Comparison of ENCODE assay signal across 21 cellular contexts in genomic region chr4:16693040-16693506, GRCh38.
DNase-seq lines count a peak whose midpoint lies in the region; ATAC-seq and TF ChIP-seq lines count a peak whose summit lies in the region.
"Had no signal": no experiment of that assay in that cellular context is flagged by ENCODE, and none has a peak within 500 bp of the region (broad histone marks: within the 10 kb centered on the region; RNA-seq: fewer than 3 reads in every experiment).

No MANE protein-coding gene starts in this region.

- ATAC-seq in WTC11 (no peak), right cardiac atrium (peak; percentile 32 to 71), thoracic aorta (ENCODE audit: insufficient number of reproducible peaks, low FRiP score, low read depth) (peak; percentile 70), natural killer cell (no peak), GM18498 (IDR thresholded peaks at IDR 0.05; ENCODE audit: unreplicated experiment) (no peak)

- no peak overlapping the region for H3K9ac ChIP-seq in H9 (ENCODE audit: extremely low read depth, insufficient read length, low read length)
- H3K9ac ChIP-seq: neural progenitor cell, SK-N-SH had no signal

- no peaks in the 10 kb centered on the region for H3K79me1 ChIP-seq in H9 (ENCODE audit: insufficient read depth, low read depth, low read length, poor library complexity, severe bottlenecking)

- H3K4me3 ChIP-seq in right cardiac atrium (ENCODE audit: low read length): no peak overlapping the region
- H3K4me3 ChIP-seq in thoracic aorta: peak overlapping the region; percentile 22
- H3K4me3 ChIP-seq in Peyer's patch: no peak overlapping the region
- H3K4me3 ChIP-seq: neural progenitor cell, stomach had no signal

- no peak overlapping the region for H3K56ac ChIP-seq in H9 (ENCODE audit: insufficient read length, low read depth, low read length)

- H2AFZ ChIP-seq in H9 (ENCODE audit: low read length): no peak overlapping the region
- H2AFZ ChIP-seq: neural progenitor cell had no signal

- H2BK12ac ChIP-seq in H9 (ENCODE audit: insufficient read length, low read depth, low read length): no peak overlapping the region

- H4K5ac ChIP-seq in H9 (ENCODE audit: insufficient read length, low read depth, low read length): no peak overlapping the region

- CTCF ChIA-PET in WTC11 (lab: Charles Lee): no interaction called here

- H3K27ac Mint-ChIP-seq in H9 (peak overlapping the region in 2 of 3 experiments; percentile 53 to 62; a peak in 3 of 7 replicates), WTC11 (peak overlapping the region; percentile 89), natural killer cell (no peak overlapping the region)
- H3K27ac Mint-ChIP-seq: mesothelial cell of epicardium, neural progenitor cell had no signal

- no peak overlapping the region for H3K4me2 ChIP-seq in H9 (ENCODE audit: insufficient read depth, insufficient read length, low read length)
- H3K4me2 ChIP-seq: SK-N-SH had no signal

- no peaks in the 10 kb centered on the region for H3K79me2 ChIP-seq in H9 (ENCODE audit: insufficient read depth, low read length)

- no peak overlapping the region for H2BK20ac ChIP-seq in H9 (ENCODE audit: low read depth, low read length, poor library complexity, severe bottlenecking)

- no peak for TF ChIP-seq POLR2A in Peyer's patch (IDR thresholded peaks at IDR 0.05)

- peaks cover 32 to 42% of the 10 kb centered on the region in 2 experiments for H3K4me1 Mint-ChIP-seq in H9
- peaks cover 75% of the 10 kb centered on the region for H3K4me1 Mint-ChIP-seq in WTC11
- H3K4me1 Mint-ChIP-seq in natural killer cell: no peaks in the 10 kb centered on the region

- POLR2A ChIA-PET in WTC11 (lab: Charles Lee): no interaction called here

- H3K9me3 Mint-ChIP-seq in H9: no peaks in the 10 kb centered on the region; a peak in 1 of 5 replicates
- 0 out of 2 replicates have a peak, but pooled peaks cover 3% of the 10 kb centered on the region for H3K9me3 Mint-ChIP-seq in WTC11
- no peaks in the 10 kb centered on the region for H3K9me3 Mint-ChIP-seq in natural killer cell
- H3K9me3 Mint-ChIP-seq: neural progenitor cell had no signal

- H3K23me2 ChIP-seq in H9 (ENCODE audit: insufficient read length, low read depth, low read length, poor library complexity, severe bottlenecking): no peaks in the 10 kb centered on the region

- H3K18ac ChIP-seq in H9 (ENCODE audit: insufficient read length, low read depth, low read length): no peak overlapping the region

- intact Hi-C loops in right cardiac atrium (cut with DNase I) (no loop called here), natural killer cell (cut with micrococcal nuclease) (no loop called here)

- H4K8ac ChIP-seq in H9 (replicated peaks; ENCODE audit: insufficient read length, low read depth, low read length): no peak overlapping the region

- H3K23ac ChIP-seq in H9 (ENCODE audit: insufficient read length, low read depth, low read length): no peak overlapping the region

- H3K27me3 ChIP-seq in H9 (ENCODE audit: insufficient read depth, low read length) (no peaks in the 10 kb centered on the region), right cardiac atrium (ENCODE audit: control insufficient read depth, insufficient read depth) (no peaks in the 10 kb centered on the region), thoracic aorta (replicated peaks; ENCODE audit: insufficient read depth) (no peaks in the 10 kb centered on the region), Peyer's patch (no peaks in the 10 kb centered on the region)
- H3K27me3 ChIP-seq: neural progenitor cell, stomach had no signal

- H2BK120ac ChIP-seq in H9 (ENCODE audit: low read depth, low read length, poor library complexity, severe bottlenecking): no peak overlapping the region

- H3K4me1 ChIP-seq in H9 (ENCODE audit: insufficient read depth, low read length): peaks cover 25% of the 10 kb centered on the region
- no peaks in the 10 kb centered on the region for H3K4me1 ChIP-seq in right cardiac atrium (ENCODE audit: control insufficient read depth, insufficient read depth, low read length)
- peaks cover 15 to 30% of the 10 kb centered on the region in 2 donors for H3K4me1 ChIP-seq in thoracic aorta (ENCODE audit: control insufficient read depth in 1 of 2, low read depth in 2 of 2)
- no peaks in the 10 kb centered on the region for H3K4me1 ChIP-seq in Peyer's patch

- peaks cover 0 to 8% (median 5%) of the 10 kb centered on the region in 3 experiments; a peak in 3 of 7 replicates for H3K36me3 Mint-ChIP-seq in H9 (ENCODE audit: insufficient read depth in 1 of 3, low read depth in 3 of 3)
- H3K36me3 Mint-ChIP-seq in WTC11: peaks cover 3% of the 10 kb centered on the region
- no peaks in the 10 kb centered on the region for H3K36me3 Mint-ChIP-seq in natural killer cell
- H3K36me3 Mint-ChIP-seq: mesothelial cell of epicardium, neural progenitor cell had no signal

- H3K9me3 ChIP-seq in H9 (ENCODE audit: control insufficient read depth, low read depth, low read length): no peaks in the 10 kb centered on the region
- no peaks in the 10 kb centered on the region for H3K9me3 ChIP-seq in right cardiac atrium (ENCODE audit: control insufficient read depth, low read length)
- no peaks in the 10 kb centered on the region for H3K9me3 ChIP-seq in thoracic aorta
- no peaks in the 10 kb centered on the region for H3K9me3 ChIP-seq in Peyer's patch
- H3K9me3 ChIP-seq: SK-N-SH, stomach had no signal

- H4K20me1 ChIP-seq in H9 (ENCODE audit: control insufficient read depth, insufficient read depth, insufficient read length): no peaks in the 10 kb centered on the region

- H3K27me3 Mint-ChIP-seq in H9 (ENCODE audit: low read depth) (no peaks in the 10 kb centered on the region), WTC11 (ENCODE audit: low read depth) (no peaks in the 10 kb centered on the region), natural killer cell (ENCODE audit: low read depth in 2 of 2) (no peaks in the 10 kb centered on the region)

- no peak overlapping the region for H2BK5ac ChIP-seq in H9 (ENCODE audit: insufficient read length, low read length)

- H3K14ac ChIP-seq in H9 (ENCODE audit: insufficient read depth, low read length): no peak overlapping the region

- no peak overlapping the region for H3T11ph ChIP-seq in H9 (ENCODE audit: low read length)

- H3K36me3 ChIP-seq in thoracic aorta (no peaks in the 10 kb centered on the region), Peyer's patch (no peaks in the 10 kb centered on the region)
- H3K36me3 ChIP-seq: neural progenitor cell, stomach had no signal

- DNase-seq in H9: no peak
- no peak for DNase-seq in WTC11 (ENCODE audit: low spot score)
- peak in 2 of 3 donors; percentile 53 to 56 for DNase-seq in right cardiac atrium
- no peak for DNase-seq in thoracic aorta (ENCODE audit: low spot score)
- no peak for DNase-seq in natural killer cell
- DNase-seq in Peyer's patch: no peak
- DNase-seq in stimulated activated CD8-positive, alpha-beta memory T cell treated with anti-CD3 and anti-CD28 coated beads, Interleukin-4, amount 100 ng/mL, for 48 hours: no peak
- DNase-seq: activated CD4-positive, alpha-beta T cell treated with anti-CD3 and anti-CD28 coated beads for 48 hours; activated CD8-positive, alpha-beta memory T cell treated with anti-CD3 and anti-CD28 coated beads, Interleukin-2, amount 50 U/mL, for 48 hours; activated gamma-delta T cell treated with Interleukin-2 at 50 U/mL for 16 hours; COR-L47; kidney glomerular epithelial cell; NCI-H2081 treated with DMSO at 0.1 percent for 48 hours; NCI-H526; SK-N-SH; stimulated activated CD4-positive, alpha-beta T cell treated with anti-CD3 and anti-CD28 coated beads, Interleukin-1b, Interleukin-23, amount 100 ng/mL, for 48 hours; stomach had no signal

- H4K91ac ChIP-seq in H9 (ENCODE audit: insufficient read length, low read depth, low read length): no peak overlapping the region

- H2BK15ac ChIP-seq in H9 (ENCODE audit: low read depth, low read length): no peak overlapping the region

- no peak overlapping the region for H3K4ac ChIP-seq in H9 (ENCODE audit: low read depth, low read length)

- WGBS in H9 (ENCODE audit: extremely low coverage, insufficient read length, low lambda C conversion rate): no CpG with 5 or more reads among the region's 9 CpGs
- WGBS in right cardiac atrium: 72% methylated on average over 9 of the region's 9 CpGs

- peak overlapping the region; percentile 81 for H3K27ac ChIP-seq in H9 (ENCODE audit: insufficient read length, low read depth, low read length)
- no peak overlapping the region for H3K27ac ChIP-seq in right cardiac atrium (ENCODE audit: low read length)
- peak overlapping the region; percentile 70 to 73 for H3K27ac ChIP-seq in thoracic aorta
- no peak overlapping the region for H3K27ac ChIP-seq in Peyer's patch
- H3K27ac ChIP-seq: HL-60, neural progenitor cell had no signal

- H3K4me3 Mint-ChIP-seq in H9: no peak overlapping the region
- peak overlapping the region; percentile 29; the same call in 1 of the 2 replicates for H3K4me3 Mint-ChIP-seq in WTC11
- H3K4me3 Mint-ChIP-seq in natural killer cell: no peak overlapping the region
- H3K4me3 Mint-ChIP-seq: mesothelial cell of epicardium, neural progenitor cell had no signal

- TF ChIP-seq CTCF in H9 (conservative IDR thresholded peaks at IDR 0.05) (no peak), WTC11 (IDR thresholded peaks at IDR 0.05) (no peak), thoracic aorta (IDR thresholded peaks at IDR 0.05) (no peak), natural killer cell (IDR thresholded peaks at IDR 0.05) (no peak), Peyer's patch (IDR thresholded peaks at IDR 0.05) (no peak)

- H2AK5ac ChIP-seq in H9 (ENCODE audit: insufficient read length, low read length): no peak overlapping the region

TF ChIP-seq in WTC11, 78 proteins besides CTCF, POLR2A, EP300 and RAD21 (continues in another document):
- TF ChIP-seq ATF3 (CRISPR knock-in tag; conservative IDR thresholded peaks at IDR 0.05): no peak
- no peak for TF ChIP-seq ZNF425 (CRISPR knock-in tag; conservative IDR thresholded peaks at IDR 0.05)

Comparison
In these comparisons a context has a peak if more than half of its experiments do, and no peak if none do; other contexts are left out.
1. DNase-seq: peak in right cardiac atrium (2 of 3); none in H9 (single experiment), WTC11 (single experiment), thoracic aorta (single experiment), natural killer cell (single experiment), Peyer's patch (0 of 3) and stimulated activated CD8-positive, alpha-beta memory T cell treated with anti-CD3 and anti-CD28 coated beads, Interleukin-4, amount 100 ng/mL, for 48 hours (single experiment).
2. H3K27ac ChIP-seq: peak in H9 (single experiment) and thoracic aorta (2 of 2); none in right cardiac atrium (single experiment) and Peyer's patch (0 of 4).
3. H3K27ac Mint-ChIP-seq: peak in H9 (2 of 3) and WTC11 (single experiment); none in natural killer cell (0 of 2).
4. ATAC-seq: peak in right cardiac atrium (2 of 2) and thoracic aorta (single experiment); none in WTC11 (single experiment), natural killer cell (0 of 3) and GM18498 (single experiment).